In genomic region chr15:78993931-78994530, GRCh38 we compare ENCODE assay signal across 1 cellular context.
TF ChIP-seq lines count a peak whose summit lies in the region.

No MANE protein-coding gene starts in this region.

TF ChIP-seq in HepG2, 621 proteins besides CTCF, POLR2A, EP300 and RAD21 (continued from another document and continues in another):
- TF ChIP-seq, protein P1, sequence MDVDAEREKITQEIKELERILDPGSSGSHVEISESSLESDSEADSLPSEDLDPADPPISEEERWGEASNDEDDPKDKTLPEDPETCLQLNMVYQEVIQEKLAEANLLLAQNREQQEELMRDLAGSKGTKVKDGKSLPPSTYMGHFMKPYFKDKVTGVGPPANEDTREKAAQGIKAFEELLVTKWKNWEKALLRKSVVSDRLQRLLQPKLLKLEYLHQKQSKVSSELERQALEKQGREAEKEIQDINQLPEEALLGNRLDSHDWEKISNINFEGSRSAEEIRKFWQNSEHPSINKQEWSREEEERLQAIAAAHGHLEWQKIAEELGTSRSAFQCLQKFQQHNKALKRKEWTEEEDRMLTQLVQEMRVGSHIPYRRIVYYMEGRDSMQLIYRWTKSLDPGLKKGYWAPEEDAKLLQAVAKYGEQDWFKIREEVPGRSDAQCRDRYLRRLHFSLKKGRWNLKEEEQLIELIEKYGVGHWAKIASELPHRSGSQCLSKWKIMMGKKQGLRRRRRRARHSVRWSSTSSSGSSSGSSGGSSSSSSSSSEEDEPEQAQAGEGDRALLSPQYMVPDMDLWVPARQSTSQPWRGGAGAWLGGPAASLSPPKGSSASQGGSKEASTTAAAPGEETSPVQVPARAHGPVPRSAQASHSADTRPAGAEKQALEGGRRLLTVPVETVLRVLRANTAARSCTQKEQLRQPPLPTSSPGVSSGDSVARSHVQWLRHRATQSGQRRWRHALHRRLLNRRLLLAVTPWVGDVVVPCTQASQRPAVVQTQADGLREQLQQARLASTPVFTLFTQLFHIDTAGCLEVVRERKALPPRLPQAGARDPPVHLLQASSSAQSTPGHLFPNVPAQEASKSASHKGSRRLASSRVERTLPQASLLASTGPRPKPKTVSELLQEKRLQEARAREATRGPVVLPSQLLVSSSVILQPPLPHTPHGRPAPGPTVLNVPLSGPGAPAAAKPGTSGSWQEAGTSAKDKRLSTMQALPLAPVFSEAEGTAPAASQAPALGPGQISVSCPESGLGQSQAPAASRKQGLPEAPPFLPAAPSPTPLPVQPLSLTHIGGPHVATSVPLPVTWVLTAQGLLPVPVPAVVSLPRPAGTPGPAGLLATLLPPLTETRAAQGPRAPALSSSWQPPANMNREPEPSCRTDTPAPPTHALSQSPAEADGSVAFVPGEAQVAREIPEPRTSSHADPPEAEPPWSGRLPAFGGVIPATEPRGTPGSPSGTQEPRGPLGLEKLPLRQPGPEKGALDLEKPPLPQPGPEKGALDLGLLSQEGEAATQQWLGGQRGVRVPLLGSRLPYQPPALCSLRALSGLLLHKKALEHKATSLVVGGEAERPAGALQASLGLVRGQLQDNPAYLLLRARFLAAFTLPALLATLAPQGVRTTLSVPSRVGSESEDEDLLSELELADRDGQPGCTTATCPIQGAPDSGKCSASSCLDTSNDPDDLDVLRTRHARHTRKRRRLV (CRISPR knock-in tag; IDR thresholded peaks at IDR 0.05) = peak; percentile 92
- TF ChIP-seq TP53 (CRISPR knock-in tag; conservative IDR thresholded peaks at IDR 0.05) (peak; percentile 79; the same call in 1 of the 2 replicates), KLF11 (CRISPR knock-in tag; IDR thresholded peaks at IDR 0.05) (0 out of 2 replicates have a peak, but pooled peaks have one; percentile 46), ZNF839 (CRISPR knock-in tag; IDR thresholded peaks at IDR 0.05; ENCODE audit: borderline replicate concordance) (no peak), MAZ (IDR thresholded peaks at IDR 0.05; ENCODE audit: borderline replicate concordance, low read depth, low read length) (peak; percentile 68; the same call in 1 of the 2 replicates), MAZ (CRISPR knock-in tag; IDR thresholded peaks at IDR 0.05; ENCODE audit: low read depth) (peak; percentile 94), ZNF180 (CRISPR knock-in tag; IDR thresholded peaks at IDR 0.05; ENCODE audit: borderline replicate concordance, low read depth) (0 out of 2 replicates have a peak, but pooled peaks have one; percentile 60), PITX1 (CRISPR knock-in tag; IDR thresholded peaks at IDR 0.05) (peak; percentile 95), ZNF331 (CRISPR knock-in tag; IDR thresholded peaks at IDR 0.05) (peak; percentile 83), ZNF629 (CRISPR knock-in tag; conservative IDR thresholded peaks at IDR 0.05) (peak; percentile 73), EED (CRISPR knock-in tag; IDR thresholded peaks at IDR 0.05) (no peak; the same call in 1 of the 2 replicates), ZNF318 (CRISPR knock-in tag; IDR thresholded peaks at IDR 0.05) (0 out of 2 replicates have a peak, but pooled peaks have one; percentile 8), ZNF572 (CRISPR knock-in tag; IDR thresholded peaks at IDR 0.05) (peak; percentile 64; the same call in 1 of the 2 replicates), SP5 (CRISPR knock-in tag; IDR thresholded peaks at IDR 0.05; ENCODE audit: borderline replicate concordance, low read depth) (0 out of 2 replicates have a peak, but pooled peaks have one; percentile 33), STAT5B (CRISPR knock-in tag; IDR thresholded peaks at IDR 0.05) (peak; percentile 19), PHF5A (CRISPR knock-in tag; IDR thresholded peaks at IDR 0.05; ENCODE audit: low read depth, unreplicated experiment) (peak; percentile 80), ZNF720 (CRISPR knock-in tag; IDR thresholded peaks at IDR 0.05) (no peak), PCBP1 (IDR thresholded peaks at IDR 0.05; ENCODE audit: borderline replicate concordance, low read depth, low read length) (no peak), ZNF33B (CRISPR knock-in tag; IDR thresholded peaks at IDR 0.05) (peak; percentile 62), GATA4 (IDR thresholded peaks at IDR 0.05; ENCODE audit: borderline replicate concordance, low read depth) (peak; percentile 87), GABPB1 (CRISPR knock-in tag; IDR thresholded peaks at IDR 0.05) (peak; percentile 89), FOXO1 (CRISPR knock-in tag; IDR thresholded peaks at IDR 0.05) (peak; percentile 98), ZNF362 (CRISPR knock-in tag; IDR thresholded peaks at IDR 0.05; ENCODE audit: borderline replicate concordance) (peak; percentile 68), AHDC1 (CRISPR knock-in tag; IDR thresholded peaks at IDR 0.05; ENCODE audit: borderline replicate concordance) (peak; percentile 92), JUN (CRISPR knock-in tag; IDR thresholded peaks at IDR 0.05) (peak; percentile 44; the same call in 1 of the 2 replicates), PHF21A (CRISPR knock-in tag; IDR thresholded peaks at IDR 0.05) (peak; percentile 99), FOXK2 (IDR thresholded peaks at IDR 0.05) (0 out of 2 replicates have a peak, but pooled peaks have one; percentile 57), RELA (CRISPR knock-in tag; IDR thresholded peaks at IDR 0.05) (peak; percentile 95; the same call in 1 of the 2 replicates), BRD4 (CRISPR knock-in tag; IDR thresholded peaks at IDR 0.05) (peak; percentile 67; the same call in 1 of the 2 replicates), ZFP1 (CRISPR knock-in tag; IDR thresholded peaks at IDR 0.05) (peak; percentile 63; the same call in 1 of the 2 replicates)
- TF ChIP-seq, protein P2, sequence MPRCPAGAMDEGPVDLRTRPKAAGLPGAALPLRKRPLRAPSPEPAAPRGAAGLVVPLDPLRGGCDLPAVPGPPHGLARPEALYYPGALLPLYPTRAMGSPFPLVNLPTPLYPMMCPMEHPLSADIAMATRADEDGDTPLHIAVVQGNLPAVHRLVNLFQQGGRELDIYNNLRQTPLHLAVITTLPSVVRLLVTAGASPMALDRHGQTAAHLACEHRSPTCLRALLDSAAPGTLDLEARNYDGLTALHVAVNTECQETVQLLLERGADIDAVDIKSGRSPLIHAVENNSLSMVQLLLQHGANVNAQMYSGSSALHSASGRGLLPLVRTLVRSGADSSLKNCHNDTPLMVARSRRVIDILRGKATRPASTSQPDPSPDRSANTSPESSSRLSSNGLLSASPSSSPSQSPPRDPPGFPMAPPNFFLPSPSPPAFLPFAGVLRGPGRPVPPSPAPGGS (CRISPR knock-in tag; IDR thresholded peaks at IDR 0.05) = peak; percentile 64; the same call in 1 of the 2 replicates
- TF ChIP-seq, protein P3, sequence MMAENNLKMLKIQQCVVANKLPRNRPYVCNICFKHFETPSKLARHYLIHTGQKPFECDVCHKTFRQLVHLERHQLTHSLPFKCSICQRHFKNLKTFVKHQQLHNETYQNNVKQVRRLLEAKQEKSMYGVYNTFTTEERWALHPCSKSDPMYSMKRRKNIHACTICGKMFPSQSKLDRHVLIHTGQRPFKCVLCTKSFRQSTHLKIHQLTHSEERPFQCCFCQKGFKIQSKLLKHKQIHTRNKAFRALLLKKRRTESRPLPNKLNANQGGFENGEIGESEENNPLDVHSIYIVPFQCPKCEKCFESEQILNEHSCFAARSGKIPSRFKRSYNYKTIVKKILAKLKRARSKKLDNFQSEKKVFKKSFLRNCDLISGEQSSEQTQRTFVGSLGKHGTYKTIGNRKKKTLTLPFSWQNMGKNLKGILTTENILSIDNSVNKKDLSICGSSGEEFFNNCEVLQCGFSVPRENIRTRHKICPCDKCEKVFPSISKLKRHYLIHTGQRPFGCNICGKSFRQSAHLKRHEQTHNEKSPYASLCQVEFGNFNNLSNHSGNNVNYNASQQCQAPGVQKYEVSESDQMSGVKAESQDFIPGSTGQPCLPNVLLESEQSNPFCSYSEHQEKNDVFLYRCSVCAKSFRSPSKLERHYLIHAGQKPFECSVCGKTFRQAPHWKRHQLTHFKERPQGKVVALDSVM (CRISPR knock-in tag; IDR thresholded peaks at IDR 0.05) = peak; percentile 72
- TF ChIP-seq, protein P4, sequence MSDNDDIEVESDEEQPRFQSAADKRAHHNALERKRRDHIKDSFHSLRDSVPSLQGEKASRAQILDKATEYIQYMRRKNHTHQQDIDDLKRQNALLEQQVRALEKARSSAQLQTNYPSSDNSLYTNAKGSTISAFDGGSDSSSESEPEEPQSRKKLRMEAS (IDR thresholded peaks at IDR 0.05) = peak; percentile 99
